Comparison of ENCODE assay signal across 22 cellular contexts in the genomic region with DNA sequence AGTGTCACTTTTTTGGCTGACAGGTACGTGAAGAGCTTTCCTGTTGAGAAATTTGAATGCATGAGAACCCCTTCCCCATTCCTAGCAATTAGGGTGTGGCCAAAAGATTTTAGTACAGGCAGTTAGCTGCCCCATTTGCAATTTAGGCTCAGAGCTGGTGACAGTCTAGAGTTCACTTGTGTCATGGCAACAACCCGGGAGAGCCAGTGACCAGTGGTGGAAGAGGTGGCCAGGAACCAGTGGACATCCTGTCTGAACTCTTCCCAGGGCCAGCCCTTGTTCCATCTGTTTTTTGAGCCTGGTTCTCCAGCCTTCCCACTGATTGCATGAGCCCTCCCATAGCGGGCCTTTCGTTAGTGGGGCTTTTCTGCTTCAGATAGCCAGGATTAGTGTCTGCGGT. TPM values are rescaled to one million over a fixed set of nuclear protein-coding genes. Genes with fewer than 3 reads are reported as not detected.
DNase-seq lines count a peak whose midpoint lies in the region; ATAC-seq and TF ChIP-seq lines count a peak whose summit lies in the region.
"Had no signal": no experiment of that assay in that cellular context is flagged by ENCODE, and none has a peak within 500 bp of the region (broad histone marks: within the 10 kb centered on the region; RNA-seq: fewer than 3 reads in every experiment).

No MANE protein-coding gene starts in this region.

- H3K9ac ChIP-seq in iPS-15b (ENCODE audit: low read depth, low read length), result no peak overlapping the region
- H3K9ac ChIP-seq: GM23248 had no signal

- H3K4me3 ChIP-seq in RWPE2 (ENCODE audit: severe bottlenecking), result no peak overlapping the region
- peak overlapping the region; percentile 5 for H3K4me3 ChIP-seq in iPS-15b (ENCODE audit: low read depth, low read length)
- H3K4me3 ChIP-seq in retinal pigment epithelial cell (ENCODE audit: low read length), result no peak overlapping the region
- H3K4me3 ChIP-seq: GM23248, HAP-1 had no signal

- H3K9me3 ChIP-seq in RWPE2 (ENCODE audit: severe bottlenecking) (no peaks in the 10 kb centered on the region), iPS-15b (ENCODE audit: control insufficient read depth, insufficient read depth, low read length) (no peaks in the 10 kb centered on the region)
- H3K9me3 ChIP-seq: BE2C, HAP-1 had no signal

- DNase-seq in GM10248 (ENCODE audit: extremely low spot score) (peak; percentile 5), RWPE2 (ENCODE audit: low spot score) (peak; percentile 41), retinal pigment epithelial cell (ENCODE audit: low read depth) (peak; percentile 40), cerebellum (ENCODE audit: low spot score) (no peak)
- DNase-seq: BE2C; C1 segment of cervical spinal cord; CD4-positive, CD25-positive, alpha-beta regulatory T cell; CD8-positive, alpha-beta memory T cell; COR-L47; DMS 273 treated with DMSO at 0.1 percent for 48 hours; DMS53; DND-41; EL; GM23248 had no signal

- no peaks in the 10 kb centered on the region for H3K4me1 ChIP-seq in RWPE2 (ENCODE audit: insufficient read depth, poor library complexity, severe bottlenecking)
- H3K4me1 ChIP-seq in iPS-15b (ENCODE audit: control insufficient read depth, insufficient read depth, low read length), result peaks cover 4% of the 10 kb centered on the region
- H3K4me1 ChIP-seq: BE2C had no signal

- ATAC-seq in RWPE2 (ENCODE audit: low read depth), result no peak
- ATAC-seq in GM21447 (IDR thresholded peaks at IDR 0.05; ENCODE audit: unreplicated experiment), result no peak

- H3K36me3 ChIP-seq in RWPE2 (ENCODE audit: low read depth), result no peaks in the 10 kb centered on the region
- H3K36me3 ChIP-seq in iPS-15b (ENCODE audit: control insufficient read depth, insufficient read depth, low read length), result no peaks in the 10 kb centered on the region
- H3K36me3 ChIP-seq: BE2C, HAP-1 had no signal

- H3K27ac ChIP-seq in RWPE2 (ENCODE audit: poor library complexity, severe bottlenecking), result no peak overlapping the region
- H3K27ac ChIP-seq: GM23248, HL-60 had no signal

- POLR2A ChIA-PET in GM10248 (lab: Yijun Ruan, JAX), result no interaction called here

- CTCF ChIA-PET in GM10248 (lab: Yijun Ruan, JAX), result interaction anchor here (1.4 to 2.4 kb wide), 4 partner anchors 15 to 80 kb away, joined by 6 to 8 read pairs (median 6); no protein-coding TSS in a partner anchor

- TF ChIP-seq CTCF in GM10248 (IDR thresholded peaks at IDR 0.05; ENCODE audit: control extremely low read depth, extremely low read depth, low read depth, missing control alignments) (no peak), RWPE2 (IDR thresholded peaks at IDR 0.05; ENCODE audit: poor library complexity, severe bottlenecking) (no peak), retinal pigment epithelial cell (conservative IDR thresholded peaks at IDR 0.05; ENCODE audit: low read depth, low read length) (no peak)

- H3K27me3 ChIP-seq in RWPE2 (ENCODE audit: insufficient read depth, poor library complexity, severe bottlenecking) (peaks cover 48% of the 10 kb centered on the region), iPS-15b (ENCODE audit: control insufficient read depth, insufficient read depth, low read length) (peaks cover 98% of the 10 kb centered on the region)

RNA-seq across cellular contexts. Expression of a gene that starts 2.5 kb away (rescaled TPM):
- total RNA-seq in cerebellum, result 2.6 TPM
- total RNA-seq: A172; CD4-positive, CD25-positive, alpha-beta regulatory T cell; CD8-positive, alpha-beta memory T cell; G401; GM23248; H4; HT1080 had no signal

RNA-seq across cellular contexts. Expression of a gene that starts 40.5 kb away (rescaled TPM):
- 0.73 TPM for total RNA-seq in cerebellum
- total RNA-seq: A172; CD4-positive, CD25-positive, alpha-beta regulatory T cell; CD8-positive, alpha-beta memory T cell; G401; HT1080 had no signal
